ENCODE assay signal across 19 cellular contexts in genomic region chr7:96670338-96671289, GRCh38. TPM values are rescaled to one million over a fixed set of nuclear protein-coding genes. Genes with fewer than 3 reads are reported as not detected.
DNase-seq lines count a peak whose midpoint lies in the region; ATAC-seq and TF ChIP-seq lines count a peak whose summit lies in the region.
"Had no signal": no experiment of that assay in that cellular context is flagged by ENCODE, and none has a peak within 500 bp of the region (broad histone marks: within the 10 kb centered on the region; RNA-seq: fewer than 3 reads in every experiment).

No MANE protein-coding gene starts in this region.

- intact Hi-C loops in OCI-LY7 (cut with micrococcal nuclease; ENCODE audit: unreplicated experiment), result no loop called here

- no peak overlapping the region for H3K4me3 Mint-ChIP-seq in activated CD8-positive, alpha-beta T cell treated with anti-CD3 and anti-CD28 coated beads, Interleukin-2, amount 10 ng/mL, durations not matched to agents 7 days and 5 days
- H3K4me3 Mint-ChIP-seq: natural killer cell; stimulated activated naive CD8-positive, alpha-beta T cell treated with anti-CD3 and anti-CD28 coated beads, Interleukin-15, Interleukin-2, amounts not matched to agents 100 ng/mL and 50 ng/mL, for 24 hours had no signal

- H3K36me3 Mint-ChIP-seq in activated CD8-positive, alpha-beta T cell treated with anti-CD3 and anti-CD28 coated beads, Interleukin-2, amount 10 ng/mL, durations not matched to agents 7 days and 5 days (ENCODE audit: low read depth), result peaks cover 10% of the 10 kb centered on the region
- H3K36me3 Mint-ChIP-seq: natural killer cell had no signal

- no peak for TF ChIP-seq CTCF in foreskin keratinocyte (conservative IDR thresholded peaks at IDR 0.05)
- TF ChIP-seq CTCF in OCI-LY7 (conservative IDR thresholded peaks at IDR 0.05; ENCODE audit: low read length), result no peak

- ATAC-seq in foreskin keratinocyte, result no peak
- no peak for ATAC-seq in activated CD8-positive, alpha-beta T cell treated with anti-CD3 and anti-CD28 coated beads, Interleukin-2, amount 10 ng/mL, durations not matched to agents 7 days and 5 days
- ATAC-seq in GM19463 (IDR thresholded peaks at IDR 0.05; ENCODE audit: unreplicated experiment), result no peak
- ATAC-seq: HCT116, natural killer cell had no signal

- no peaks in the 10 kb centered on the region for H3K9me2 ChIP-seq in OCI-LY7 (ENCODE audit: insufficient read depth, low read length)

- no peaks in the 10 kb centered on the region for H3K9me3 Mint-ChIP-seq in activated CD8-positive, alpha-beta T cell treated with anti-CD3 and anti-CD28 coated beads, Interleukin-2, amount 10 ng/mL, durations not matched to agents 7 days and 5 days (ENCODE audit: insufficient read depth)
- H3K9me3 Mint-ChIP-seq: natural killer cell; stimulated activated naive CD8-positive, alpha-beta T cell treated with anti-CD3 and anti-CD28 coated beads, Interleukin-15, Interleukin-2, amounts not matched to agents 100 ng/mL and 50 ng/mL, for 24 hours had no signal

- H3K9me3 ChIP-seq in OCI-LY7 (ENCODE audit: low read length), result no peaks in the 10 kb centered on the region
- H3K9me3 ChIP-seq: tibial nerve had no signal

- H3K36me3 ChIP-seq in OCI-LY7 (ENCODE audit: insufficient read depth, low read length), result peaks cover 7% of the 10 kb centered on the region; the same call in 1 of the 2 replicates

- no TSS peak for BruUV-seq in OCI-LY7 (replicated peaks; lab: Mats Ljungman, UMichigan)

- no peaks in the 10 kb centered on the region for H3K4me1 Mint-ChIP-seq in activated CD8-positive, alpha-beta T cell treated with anti-CD3 and anti-CD28 coated beads, Interleukin-2, amount 10 ng/mL, durations not matched to agents 7 days and 5 days (ENCODE audit: low read depth)

- no peak overlapping the region for H3K4me2 ChIP-seq in OCI-LY7 (ENCODE audit: low read length)

- H3K27ac ChIP-seq in foreskin keratinocyte (peak overlapping the region; percentile 66), OCI-LY7 (ENCODE audit: low read depth, low read length, poor library complexity, severe bottlenecking) (no peak overlapping the region)
- H3K27ac ChIP-seq: HL-60, tibial nerve had no signal

- H3K79me2 ChIP-seq in OCI-LY7 (ENCODE audit: insufficient read depth, low read depth, low read length), result no peaks in the 10 kb centered on the region

- no peak overlapping the region for H3K4me3 ChIP-seq in OCI-LY7 (ENCODE audit: low read depth, low read length, poor library complexity, severe bottlenecking)
- H3K4me3 ChIP-seq: tibial nerve had no signal

- H4K20me1 ChIP-seq in OCI-LY7 (ENCODE audit: insufficient read depth, low read length), result no peaks in the 10 kb centered on the region

- CTCF ChIA-PET in OCI-LY7 (lab: Charles Lee; ENCODE audit: unreplicated experiment), result no interaction called here
- CTCF ChIA-PET in activated CD8-positive, alpha-beta T cell treated with anti-CD3 and anti-CD28 coated beads, Interleukin-2, amount 10 ng/mL, durations not matched to agents 7 days and 5 days (lab: Charles Lee), result no interaction called here

- no peak overlapping the region for H3K27ac Mint-ChIP-seq in activated CD8-positive, alpha-beta T cell treated with anti-CD3 and anti-CD28 coated beads, Interleukin-2, amount 10 ng/mL, durations not matched to agents 7 days and 5 days
- H3K27ac Mint-ChIP-seq: natural killer cell; stimulated activated naive CD8-positive, alpha-beta T cell treated with anti-CD3 and anti-CD28 coated beads, Interleukin-15, Interleukin-2, amounts not matched to agents 100 ng/mL and 50 ng/mL, for 24 hours had no signal

- no peaks in the 10 kb centered on the region for H3K27me3 ChIP-seq in foreskin keratinocyte
- H3K27me3 ChIP-seq: tibial nerve had no signal

- no peaks in the 10 kb centered on the region for H3K27me3 Mint-ChIP-seq in activated CD8-positive, alpha-beta T cell treated with anti-CD3 and anti-CD28 coated beads, Interleukin-2, amount 10 ng/mL, durations not matched to agents 7 days and 5 days (ENCODE audit: low read depth)
- H3K27me3 Mint-ChIP-seq: stimulated activated naive CD8-positive, alpha-beta T cell treated with anti-CD3 and anti-CD28 coated beads, Interleukin-15, Interleukin-2, amounts not matched to agents 100 ng/mL and 50 ng/mL, for 24 hours had no signal

- H2AFZ ChIP-seq in OCI-LY7 (ENCODE audit: low read length), result no peak overlapping the region

- POLR2A ChIA-PET in OCI-LY7 (lab: Charles Lee), result interaction anchor here (0.5 to 1.3 kb wide), 5 partner anchors 11 to 754 kb away, joined by 3 to 6 read pairs (median 3); no protein-coding TSS in a partner anchor
- POLR2A ChIA-PET in activated CD8-positive, alpha-beta T cell treated with anti-CD3 and anti-CD28 coated beads, Interleukin-2, amount 10 ng/mL, durations not matched to agents 7 days and 5 days (lab: Charles Lee), result no interaction called here

- no peaks in the 10 kb centered on the region for H3K4me1 ChIP-seq in foreskin keratinocyte
- no peaks in the 10 kb centered on the region for H3K4me1 ChIP-seq in OCI-LY7 (ENCODE audit: insufficient read depth, low read length, poor library complexity, severe bottlenecking)
- H3K4me1 ChIP-seq: tibial nerve had no signal

- DNase-seq in DMS153 treated with DMSO at 0.1 percent for 48 hours (lab: John Stamatoyannopoulos, UW; ENCODE audit: unreplicated experiment) (peak; percentile 68), NCI-H1694 (lab: John Stamatoyannopoulos, UW) (peak; percentile 69), NCI-H82 treated with DMSO at 0.1 percent for 48 hours (lab: John Stamatoyannopoulos, UW; ENCODE audit: unreplicated experiment) (peak; percentile 94), foreskin keratinocyte (no peak), DMS114 treated with DMSO at 0.1 percent for 48 hours (lab: John Stamatoyannopoulos, UW; ENCODE audit: unreplicated experiment) (no peak), OCI-LY7 (ENCODE audit: low spot score) (no peak)
- no peak for DNase-seq in activated CD8-positive, alpha-beta T cell treated with anti-CD3 and anti-CD28 coated beads, Interleukin-2, amount 10 ng/mL, durations not matched to agents 7 days and 5 days
- DNase-seq: activated CD4-positive, alpha-beta T cell treated with anti-CD3 and anti-CD28 coated beads for 4 hours; erythroblast; GDM1; mesendoderm; MV-4-11; natural killer cell; stimulated activated CD4-positive, alpha-beta T cell treated with anti-CD3 and anti-CD28 coated beads, Interleukin-2, amount 100 ng/mL, for 24 hours had no signal

RNA-seq across cellular contexts. Expression of gene SEM1, which starts 39.0 kb away (rescaled TPM):
- total RNA-seq in foreskin keratinocyte (157 and 207 TPM in 2 replicates), OCI-LY7 (2022) (68.3 and 75.9 TPM in 2 replicates)
- polyA plus RNA-seq in foreskin keratinocyte, result 394 and 436 TPM in 2 replicates
- total RNA-seq in OCI-LY7 (2014; rRNA removed; shearing (Covaris generic)), result 89.8 and 201 TPM in 2 replicates
- 10 to 100 TPM; 41.5 to 52.1 TPM for total RNA-seq in activated CD8-positive, alpha-beta T cell treated with anti-CD3 and anti-CD28 coated beads, Interleukin-2, amount 10 ng/mL, durations not matched to agents 7 days and 5 days

Comparison
In these comparisons a context has a peak if more than half of its experiments do, and no peak if none do; other contexts are left out.
1. DNase-seq: peak in DMS153 treated with DMSO at 0.1 percent for 48 hours (single experiment), NCI-H1694 (single experiment) and NCI-H82 treated with DMSO at 0.1 percent for 48 hours (single experiment); none in foreskin keratinocyte (0 of 2), DMS114 treated with DMSO at 0.1 percent for 48 hours (single experiment), OCI-LY7 (single experiment) and activated CD8-positive, alpha-beta T cell treated with anti-CD3 and anti-CD28 coated beads, Interleukin-2, amount 10 ng/mL, durations not matched to agents 7 days and 5 days (single experiment).